Comparison of ENCODE assay signal across 1 cellular context in genomic region chr19:50458396-50459066, GRCh38.
TF ChIP-seq lines count a peak whose summit lies in the region.

No MANE protein-coding gene starts in this region.

TF ChIP-seq in GM23338, 12 proteins besides CTCF, POLR2A, EP300 and RAD21 (continued from another document):
- no peak for TF ChIP-seq ZNF462 (CRISPR knock-in tag; IDR thresholded peaks at IDR 0.05)
